ENCODE assay signal across 8 cellular contexts in genomic region chr2:159201321-159202063, GRCh38.
A peak's percentile ranks its signal among the peaks of the same experiment; 100 is the strongest.
DNase-seq lines count a peak whose midpoint lies in the region; ATAC-seq, FAIRE-seq and TF ChIP-seq lines count a peak whose summit lies in the region.

No MANE protein-coding gene starts in this region.

- DNase-seq in GM18507 (ENCODE audit: extremely low spot score, insufficient read length, low read depth) (no peak), MG63 (peak; percentile 16), fibroblast of the aortic adventitia (ENCODE audit: low read depth) (peak; percentile 52), epidermal melanocyte (ENCODE audit: insufficient read length, low spot score) (no peak), A172 (ENCODE audit: low spot score) (no peak), H7 (no peak)
- DNase-seq in stimulated activated CD4-positive, alpha-beta T cell treated with anti-CD3 and anti-CD28 coated beads, Interleukin-4, amount 100 ng/mL, for 4 hours = no peak

- H3K27me3 ChIP-seq in MG63 (no peaks in the 10 kb centered on the region), H7 (ENCODE audit: control insufficient read depth, insufficient read depth, low read length) (no peaks in the 10 kb centered on the region)

- no peaks in the 10 kb centered on the region for H3K9me3 ChIP-seq in MG63

- no peak overlapping the region for H3K4me3 ChIP-seq in MG63
- H3K4me3 ChIP-seq in fibroblast of the aortic adventitia (ENCODE audit: low read depth, low read length) = no peak overlapping the region
- H3K4me3 ChIP-seq in H7 (ENCODE audit: insufficient read depth, low read depth, low read length) = no peak overlapping the region

- H3K36me3 ChIP-seq in MG63 (peaks cover 8% of the 10 kb centered on the region), H7 (replicated peaks; ENCODE audit: control insufficient read depth, insufficient read depth, low read length) (no peaks in the 10 kb centered on the region; the same call in 1 of the 2 replicates)

- FAIRE-seq in GM18507 (lab: Jason Lieb, UNC) = peak; percentile 87

- TF ChIP-seq CTCF in fibroblast of the aortic adventitia (IDR thresholded peaks at IDR 0.05; ENCODE audit: insufficient read depth, low read length) = no peak

- ATAC-seq in GM21619 (IDR thresholded peaks at IDR 0.05; ENCODE audit: unreplicated experiment) = peak; percentile 98

Comparison
In these comparisons a context has a peak if more than half of its experiments do, and no peak if none do; other contexts are left out.
1. DNase-seq: peak in MG63 (single experiment) and fibroblast of the aortic adventitia (single experiment); none in GM18507 (single experiment), epidermal melanocyte (single experiment), A172 (single experiment), stimulated activated CD4-positive, alpha-beta T cell treated with anti-CD3 and anti-CD28 coated beads, Interleukin-4, amount 100 ng/mL, for 4 hours (0 of 2) and H7 (single experiment).